In the genomic region with DNA sequence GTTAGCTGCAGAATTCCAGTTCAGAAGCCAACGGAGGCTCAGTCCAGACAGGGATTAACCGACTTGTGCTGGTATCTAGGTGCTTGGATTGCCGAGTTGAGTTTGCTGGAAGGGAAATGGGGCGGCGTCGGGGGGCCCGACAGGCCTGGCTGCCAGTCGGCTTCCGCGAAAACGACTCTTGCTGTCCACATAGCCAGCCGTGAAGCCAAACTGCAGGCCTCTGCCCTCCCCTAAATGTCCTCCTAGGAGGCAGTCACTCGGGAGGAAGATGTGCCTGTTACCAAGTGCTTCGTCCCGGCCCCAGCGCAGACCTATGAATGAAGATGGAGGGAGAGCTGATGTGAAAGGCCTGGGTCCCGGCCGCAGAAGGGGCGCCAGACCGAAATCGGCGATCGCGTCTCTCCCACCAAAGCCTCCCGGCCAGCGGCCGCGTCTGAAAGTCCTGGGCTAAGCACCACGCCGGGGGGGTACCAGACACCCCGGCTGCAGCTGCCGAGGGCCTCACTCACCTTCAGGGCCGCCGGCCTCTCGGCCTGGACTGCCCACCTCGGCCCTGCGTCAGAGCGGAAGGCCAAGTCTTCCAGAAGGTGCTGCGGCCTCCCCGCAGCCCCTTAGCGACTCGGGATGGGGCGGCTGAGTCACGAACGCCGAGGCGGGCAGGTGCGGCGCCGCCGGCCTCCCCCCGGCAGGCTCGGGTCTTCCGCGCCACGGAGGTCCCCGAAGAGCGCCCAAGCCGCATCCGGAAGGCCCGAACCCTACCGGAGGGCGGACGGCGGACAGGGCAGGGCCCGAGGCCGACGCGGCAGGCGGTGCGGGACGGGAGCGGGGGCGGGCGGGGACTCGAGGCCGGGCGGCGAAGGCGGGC, we compare ENCODE assay signal across 8 cellular contexts. TPM values are rescaled to one million over a fixed set of nuclear protein-coding genes. Genes with fewer than 3 reads are reported as not detected.
DNase-seq lines count a peak whose midpoint lies in the region; ATAC-seq, FAIRE-seq and TF ChIP-seq lines count a peak whose summit lies in the region.

No MANE protein-coding gene starts in this region.

- H3K9ac ChIP-seq in endothelial cell of umbilical vein (replicated peaks; ENCODE audit: extremely low read depth, insufficient read depth, low read length), result peak overlapping the region; percentile 84

- dilution Hi-C loops in endothelial cell of umbilical vein (cut with MboI; ENCODE audit: extremely low pct_ligation_motif_present, low sequenced_read_pairs), result no loop called here

- DNase-seq in A673 (ENCODE audit: low spot score), result peak; percentile 51
- peak in 64 of 76 experiments; percentile 15 to 75 (median 48) for DNase-seq in HUDEP-2 (lab: John Stamatoyannopoulos, UW; ENCODE audit: unreplicated experiment in 76 of 76)
- peak; percentile 65 for DNase-seq in activated CD4-positive, alpha-beta memory T cell treated with anti-CD3 and anti-CD28 coated beads for 36 hours
- peak; percentile 63 for DNase-seq in endothelial cell of umbilical vein (ENCODE audit: low read depth, low spot score)
- peak; percentile 36 for DNase-seq in naive B cell
- DNase-seq in type B pancreatic cell (ENCODE audit: extremely low spot score, unreplicated experiment), result no peak
- DNase-seq in H54 (ENCODE audit: insufficient read length, low spot score), result no peak

- H3K27ac ChIP-seq in A673 (ENCODE audit: low read depth, low read length, poor library complexity, severe bottlenecking), result peak overlapping the region; percentile 95
- peak overlapping the region; percentile 59 for H3K27ac ChIP-seq in endothelial cell of umbilical vein (ENCODE audit: insufficient read depth, low read depth, low read length)

- H3K27me3 Mint-ChIP-seq in activated CD4-positive, alpha-beta memory T cell treated with anti-CD3 and anti-CD28 coated beads for 36 hours, result peaks cover 3% of the 10 kb centered on the region
- H3K27me3 Mint-ChIP-seq in naive B cell, result no peaks in the 10 kb centered on the region
- no peaks in the 10 kb centered on the region for H3K27me3 Mint-ChIP-seq in type B pancreatic cell

- H3K36me3 Mint-ChIP-seq in activated CD4-positive, alpha-beta memory T cell treated with anti-CD3 and anti-CD28 coated beads for 36 hours, result peaks cover 58% of the 10 kb centered on the region
- H3K36me3 Mint-ChIP-seq in naive B cell (peaks cover 7 to 16% of the 10 kb centered on the region in 2 donors), type B pancreatic cell (peaks cover 33% of the 10 kb centered on the region)

- CTCF ChIA-PET in A673 (lab: Charles Lee) (interaction anchor here (0.7 to 1.9 kb wide), 5 partner anchors 9 to 913 kb away, joined by 3 to 5 read pairs (median 3); a partner anchor contains a TSS), endothelial cell of umbilical vein (lab: Charles Lee) (interaction anchor here (0.8 to 2.6 kb wide), 15 partner anchors 9 to 245 kb away, joined by 3 to 19 read pairs (median 3); a partner anchor contains a TSS)
- CTCF ChIA-PET in activated CD4-positive, alpha-beta memory T cell treated with anti-CD3 and anti-CD28 coated beads for 36 hours (lab: Charles Lee), result interaction anchor here (1.1 to 2.0 kb wide), 8 partner anchors 8 to 190 kb away, joined by 3 to 8 read pairs (median 6); a partner anchor contains a TSS

- H3K36me3 ChIP-seq in A673 (ENCODE audit: insufficient read depth, low read length, poor library complexity, severe bottlenecking) (peaks cover 69% of the 10 kb centered on the region), endothelial cell of umbilical vein (ENCODE audit: control insufficient read depth in 2 of 2, extremely low read depth in 1 of 2, insufficient read depth in 2 of 2, low read length in 2 of 2) (peaks cover 10 to 22% of the 10 kb centered on the region in 2 experiments)

- H3K4me1 ChIP-seq in A673 (ENCODE audit: insufficient read depth, low read length, poor library complexity, severe bottlenecking), result peaks cover 29% of the 10 kb centered on the region
- H3K4me1 ChIP-seq in endothelial cell of umbilical vein (ENCODE audit: control insufficient read depth, extremely low read depth, insufficient read depth, low read length), result peaks cover 22% of the 10 kb centered on the region

- no peak overlapping the region for H2AFZ ChIP-seq in endothelial cell of umbilical vein (ENCODE audit: low read depth, low read length)

- H3K4me1 Mint-ChIP-seq in activated CD4-positive, alpha-beta memory T cell treated with anti-CD3 and anti-CD28 coated beads for 36 hours (ENCODE audit: low read depth), result peaks cover 33% of the 10 kb centered on the region
- H3K4me1 Mint-ChIP-seq in naive B cell (peaks cover 26 to 62% (median 45%) of the 10 kb centered on the region in 3 donors), type B pancreatic cell (ENCODE audit: unreplicated experiment) (peaks cover 25% of the 10 kb centered on the region)

- TF ChIP-seq POLR2A in endothelial cell of umbilical vein (IDR thresholded peaks at IDR 0.05; ENCODE audit: low read depth, low read length) (no peak), H54 (IDR thresholded peaks at IDR 0.05; ENCODE audit: low read depth, low read length) (no peak; the same call in 1 of the 2 replicates)

- peak; percentile 71 for FAIRE-seq in endothelial cell of umbilical vein (lab: Jason Lieb, UNC)
- no peak for FAIRE-seq in H54 (lab: Jason Lieb, UNC)

- peak overlapping the region; percentile 94 for H3K27ac Mint-ChIP-seq in activated CD4-positive, alpha-beta memory T cell treated with anti-CD3 and anti-CD28 coated beads for 36 hours
- H3K27ac Mint-ChIP-seq in naive B cell (peak overlapping the region; percentile 83 to 98 (median 96)), type B pancreatic cell (peak overlapping the region; percentile 89)

- H3K27me3 ChIP-seq in A673 (replicated peaks; ENCODE audit: insufficient read depth, low read depth, low read length, poor library complexity) (no peaks in the 10 kb centered on the region), endothelial cell of umbilical vein (ENCODE audit: control insufficient read depth in 2 of 2, insufficient read depth in 2 of 2, low read length in 2 of 2) (no peaks in the 10 kb centered on the region)

- BruUV-seq in A673 (replicated peaks; lab: Mats Ljungman, UMichigan), result no TSS peak
- BruUV-seq in endothelial cell of umbilical vein (replicated peaks; lab: Mats Ljungman, UMichigan), result no TSS peak

- no peaks in the 10 kb centered on the region for H3K9me3 Mint-ChIP-seq in activated CD4-positive, alpha-beta memory T cell treated with anti-CD3 and anti-CD28 coated beads for 36 hours
- H3K9me3 Mint-ChIP-seq in naive B cell, result no peaks in the 10 kb centered on the region
- H3K9me3 Mint-ChIP-seq in type B pancreatic cell, result no peaks in the 10 kb centered on the region

- TF ChIP-seq CTCF in A673 (conservative IDR thresholded peaks at IDR 0.05; ENCODE audit: low read depth, low read length) (no peak), endothelial cell of umbilical vein (IDR thresholded peaks at IDR 0.05; ENCODE audit: extremely low read depth in 1 of 2, insufficient read depth in 1 of 2, low read depth in 1 of 2, low read length in 2 of 2) (no peak), type B pancreatic cell (conservative IDR thresholded peaks at IDR 0.05) (no peak)

- POLR2A ChIA-PET in A673 (lab: Charles Lee; ENCODE audit: low non-redundant PET) (interaction anchor here (0.6 to 1.9 kb wide), 5 partner anchors 9 to 232 kb away, joined by 3 to 24 read pairs (median 3); no protein-coding TSS in a partner anchor), endothelial cell of umbilical vein (lab: Charles Lee) (interaction anchor here (0.6 to 2.7 kb wide), 12 partner anchors 9 to 244 kb away, joined by 3 to 23 read pairs (median 8); a partner anchor contains a TSS)
- POLR2A ChIA-PET in activated CD4-positive, alpha-beta memory T cell treated with anti-CD3 and anti-CD28 coated beads for 36 hours (lab: Charles Lee), result interaction anchor here (0.6 to 3.3 kb wide), 17 partner anchors 8 to 229 kb away, joined by 3 to 56 read pairs (median 6); a partner anchor contains a TSS

- H3K79me2 ChIP-seq in endothelial cell of umbilical vein (ENCODE audit: control insufficient read depth, insufficient read depth, low read length), result peaks cover 33% of the 10 kb centered on the region

- H3K9me3 ChIP-seq in A673 (ENCODE audit: low read depth, low read length, poor library complexity, severe bottlenecking) (no peaks in the 10 kb centered on the region), endothelial cell of umbilical vein (replicated peaks; ENCODE audit: control insufficient read depth, insufficient read depth, low read length) (no peaks in the 10 kb centered on the region)

- peaks cover 2% of the 10 kb centered on the region for H4K20me1 ChIP-seq in endothelial cell of umbilical vein (replicated peaks; ENCODE audit: control insufficient read depth, extremely low read depth, insufficient read depth, low read length)

- ATAC-seq in GM18907 (IDR thresholded peaks at IDR 0.05; ENCODE audit: unreplicated experiment) (peak; percentile 7), naive B cell (ENCODE audit: low read depth in 2 of 2) (no peak)

- H3K9me1 ChIP-seq in endothelial cell of umbilical vein (replicated peaks; ENCODE audit: control insufficient read depth, extremely low read depth, insufficient read depth, low read length), result no peaks in the 10 kb centered on the region

- H3K4me2 ChIP-seq in endothelial cell of umbilical vein (ENCODE audit: insufficient read depth, low read length), result peak overlapping the region; percentile 95

- H3K4me3 Mint-ChIP-seq in activated CD4-positive, alpha-beta memory T cell treated with anti-CD3 and anti-CD28 coated beads for 36 hours, result peak overlapping the region; percentile 95
- H3K4me3 Mint-ChIP-seq in naive B cell (peak overlapping the region; percentile 85 to 96 (median 93)), type B pancreatic cell (peak overlapping the region; percentile 94)

- peak overlapping the region; percentile 92 for H3K4me3 ChIP-seq in A673 (ENCODE audit: low read depth, low read length, poor library complexity, severe bottlenecking)
- H3K4me3 ChIP-seq in endothelial cell of umbilical vein (replicated peaks in 1 of 3; ENCODE audit: insufficient read depth in 1 of 3, low read depth in 1 of 3, low read length in 3 of 3), result peak overlapping the region; percentile 70 to 95 (median 90)

- intact Hi-C loops in A673 (cut with micrococcal nuclease; ENCODE audit: unreplicated experiment) (no loop called here), endothelial cell of umbilical vein (cut with micrococcal nuclease) (loop anchor here (1.0 to 2.0 kb wide), 5 partner anchors 9 to 245 kb away; a partner anchor contains a TSS)
- intact Hi-C loops in activated CD4-positive, alpha-beta memory T cell treated with anti-CD3 and anti-CD28 coated beads for 36 hours (cut with micrococcal nuclease), result loop anchor here (2.0 kb wide), 2 partner anchors 27 to 103 kb away; a partner anchor contains a TSS

RNA-seq across cellular contexts. Expression of a gene that starts 7.5 kb away (rescaled TPM):
- total RNA-seq in A673 (2021) (102 and 115 TPM in 2 replicates), endothelial cell of umbilical vein (48.4 and 62.0 TPM in 2 replicates), type B pancreatic cell (ENCODE audit: low replicate concordance) (46.4 and 62.1 TPM in 2 replicates)
- total RNA-seq in activated CD4-positive, alpha-beta memory T cell treated with anti-CD3 and anti-CD28 coated beads for 36 hours, result 10 to 100 TPM; 64.4 to 66.9 TPM
- polyA plus RNA-seq in endothelial cell of umbilical vein (203 and 212 TPM in 2 replicates), naive B cell (ENCODE audit: low read depth in 6 of 6) (10 to 100 TPM; 29.7 to 61.6 (median 34.5) TPM)
- 61.5 and 62.3 TPM in 2 replicates for polyA plus RNA-seq in endothelial cell of umbilical vein (2011; cell fraction: cytosol; rRNA removed)
- polyA plus RNA-seq in endothelial cell of umbilical vein (2011; cell fraction: nucleus; rRNA removed), result 193 and 217 TPM in 2 replicates
- polyA plus RNA-seq in endothelial cell of umbilical vein (2012), result 48.5 and 55.0 TPM in 2 replicates
- polyA minus RNA-seq in endothelial cell of umbilical vein, result 139 and 143 TPM in 2 replicates
- 26.4 TPM for polyA minus RNA-seq in endothelial cell of umbilical vein (2011; cell fraction: cytosol; rRNA and poly(A)+ RNA removed)
- polyA minus RNA-seq in endothelial cell of umbilical vein (2011; cell fraction: nucleus; rRNA and poly(A)+ RNA removed), result 47.7 and 59.0 TPM in 2 replicates

RNA-seq across cellular contexts. Expression of a gene that starts 9.5 kb away (rescaled TPM):
- total RNA-seq in A673 (2021), result 72.5 and 80.6 TPM in 2 replicates
- 10 to 100 TPM; 31.2 to 33.8 TPM for total RNA-seq in activated CD4-positive, alpha-beta memory T cell treated with anti-CD3 and anti-CD28 coated beads for 36 hours
- 13.5 and 16.1 TPM in 2 replicates for total RNA-seq in endothelial cell of umbilical vein
- polyA plus RNA-seq in endothelial cell of umbilical vein, result 23.9 and 24.8 TPM in 2 replicates
- 26.5 and 26.8 TPM in 2 replicates for polyA plus RNA-seq in endothelial cell of umbilical vein (2011; cell fraction: cytosol; rRNA removed)
- 32.3 and 32.4 TPM in 2 replicates for polyA plus RNA-seq in endothelial cell of umbilical vein (2011; cell fraction: nucleus; rRNA removed)
- 19.0 and 21.7 TPM in 2 replicates for polyA plus RNA-seq in endothelial cell of umbilical vein (2012)
- 17.8 and 18.6 TPM in 2 replicates for polyA minus RNA-seq in endothelial cell of umbilical vein
- polyA minus RNA-seq in endothelial cell of umbilical vein (2011; cell fraction: cytosol; rRNA and poly(A)+ RNA removed), result 31.5 TPM
- polyA minus RNA-seq in endothelial cell of umbilical vein (2011; cell fraction: nucleus; rRNA and poly(A)+ RNA removed), result 7.9 and 8.6 TPM in 2 replicates
- polyA plus RNA-seq in naive B cell (ENCODE audit: low read depth in 6 of 6), result 10 to 100 TPM; 11.7 to 26.8 (median 16.4) TPM
- total RNA-seq in type B pancreatic cell (ENCODE audit: low replicate concordance), result 25.3 and 38.2 TPM in 2 replicates

RNA-seq across cellular contexts. Expression of a gene that starts 13.0 kb away (rescaled TPM):
- total RNA-seq in A673 (2021) (17.1 and 17.8 TPM in 2 replicates), endothelial cell of umbilical vein (10.4 and 10.5 TPM in 2 replicates), type B pancreatic cell (ENCODE audit: low replicate concordance) (10.7 and 13.5 TPM in 2 replicates)
- total RNA-seq in activated CD4-positive, alpha-beta memory T cell treated with anti-CD3 and anti-CD28 coated beads for 36 hours, result 10 to 100 TPM; 23.6 to 25.2 TPM
- polyA plus RNA-seq in endothelial cell of umbilical vein (9.1 and 10.2 TPM in 2 replicates), naive B cell (ENCODE audit: low read depth in 6 of 6) (1 to 10 TPM in 5 of 6 donors, under 1 TPM in 1; 0.55 to 3.8 (median 2.0) TPM)
- polyA plus RNA-seq in endothelial cell of umbilical vein (2011; cell fraction: cytosol; rRNA removed), result 5.2 and 7.3 TPM in 2 replicates
- polyA plus RNA-seq in endothelial cell of umbilical vein (2011; cell fraction: nucleus; rRNA removed), result 14.9 and 16.1 TPM in 2 replicates
- 6.6 and 7.6 TPM in 2 replicates for polyA plus RNA-seq in endothelial cell of umbilical vein (2012)
- polyA minus RNA-seq in endothelial cell of umbilical vein, result 16.0 and 17.0 TPM in 2 replicates
- 6.7 TPM for polyA minus RNA-seq in endothelial cell of umbilical vein (2011; cell fraction: cytosol; rRNA and poly(A)+ RNA removed)
- 9.4 and 14.3 TPM in 2 replicates for polyA minus RNA-seq in endothelial cell of umbilical vein (2011; cell fraction: nucleus; rRNA and poly(A)+ RNA removed)

RNA-seq across cellular contexts. Expression of a gene that starts 26.6 kb away (rescaled TPM):
- total RNA-seq in A673 (2021), result 26.7 and 32.4 TPM in 2 replicates
- total RNA-seq in activated CD4-positive, alpha-beta memory T cell treated with anti-CD3 and anti-CD28 coated beads for 36 hours, result 10 to 100 TPM; 19.2 to 21.1 TPM
- 27.0 and 31.0 TPM in 2 replicates for total RNA-seq in endothelial cell of umbilical vein
- polyA plus RNA-seq in endothelial cell of umbilical vein, result 25.4 and 26.4 TPM in 2 replicates
- polyA plus RNA-seq in endothelial cell of umbilical vein (2011; cell fraction: cytosol; rRNA removed), result 20.2 and 20.7 TPM in 2 replicates
- polyA plus RNA-seq in endothelial cell of umbilical vein (2011; cell fraction: nucleus; rRNA removed), result 55.8 and 72.8 TPM in 2 replicates
- 31.0 and 34.4 TPM in 2 replicates for polyA plus RNA-seq in endothelial cell of umbilical vein (2012)
- polyA minus RNA-seq in endothelial cell of umbilical vein, result 30.4 and 39.4 TPM in 2 replicates
- 10.0 TPM for polyA minus RNA-seq in endothelial cell of umbilical vein (2011; cell fraction: cytosol; rRNA and poly(A)+ RNA removed)
- 28.3 and 30.2 TPM in 2 replicates for polyA minus RNA-seq in endothelial cell of umbilical vein (2011; cell fraction: nucleus; rRNA and poly(A)+ RNA removed)
- polyA plus RNA-seq in naive B cell (ENCODE audit: low read depth in 6 of 6), result 10 to 100 TPM; 36.7 to 50.0 (median 46.2) TPM
- total RNA-seq in type B pancreatic cell (ENCODE audit: low replicate concordance), result 34.8 and 35.8 TPM in 2 replicates

RNA-seq across cellular contexts. Expression of a gene that starts 27.2 kb away (rescaled TPM):
- total RNA-seq in A673 (2021), result 31.7 and 31.9 TPM in 2 replicates
- 10 to 100 TPM; 22.3 to 24.3 TPM for total RNA-seq in activated CD4-positive, alpha-beta memory T cell treated with anti-CD3 and anti-CD28 coated beads for 36 hours
- total RNA-seq in endothelial cell of umbilical vein, result 32.6 and 33.4 TPM in 2 replicates
- polyA plus RNA-seq in endothelial cell of umbilical vein, result 30.8 and 34.6 TPM in 2 replicates
- polyA plus RNA-seq in endothelial cell of umbilical vein (2011; cell fraction: cytosol; rRNA removed), result 21.0 and 21.9 TPM in 2 replicates
- polyA plus RNA-seq in endothelial cell of umbilical vein (2011; cell fraction: nucleus; rRNA removed), result 102 and 113 TPM in 2 replicates
- 11.6 and 15.8 TPM in 2 replicates for polyA plus RNA-seq in endothelial cell of umbilical vein (2012)
- 39.0 and 42.6 TPM in 2 replicates for polyA minus RNA-seq in endothelial cell of umbilical vein
- 13.6 TPM for polyA minus RNA-seq in endothelial cell of umbilical vein (2011; cell fraction: cytosol; rRNA and poly(A)+ RNA removed)
- 33.2 and 47.0 TPM in 2 replicates for polyA minus RNA-seq in endothelial cell of umbilical vein (2011; cell fraction: nucleus; rRNA and poly(A)+ RNA removed)
- 10 to 100 TPM in 3 of 6 donors, 1 to 10 TPM in 3; 7.0 to 19.3 (median 9.9) TPM for polyA plus RNA-seq in naive B cell (ENCODE audit: low read depth in 6 of 6)
- 31.6 and 33.0 TPM in 2 replicates for total RNA-seq in type B pancreatic cell (ENCODE audit: low replicate concordance)

Comparison
In these comparisons a context has a peak if more than half of its experiments do, and no peak if none do; other contexts are left out.
1. DNase-seq: peak in A673 (single experiment), HUDEP-2 (64 of 76), activated CD4-positive, alpha-beta memory T cell treated with anti-CD3 and anti-CD28 coated beads for 36 hours (single experiment), endothelial cell of umbilical vein (single experiment) and naive B cell (single experiment); none in type B pancreatic cell (single experiment) and H54 (single experiment).
2. Peak in every context shown above with its lines, with median percentiles within 50 percentile points of each other: H3K27ac Mint-ChIP-seq and H3K4me3 Mint-ChIP-seq.